Comparison of ENCODE assay signal across 1 cellular context in genomic region chr6:54617730-54618129, GRCh38.
TF ChIP-seq lines count a peak whose summit lies in the region.

No MANE protein-coding gene starts in this region.

TF ChIP-seq in IMR-90, 13 proteins besides CTCF, POLR2A, EP300 and RAD21 (continued from another document):
- TF ChIP-seq BHLHE40 (IDR thresholded peaks at IDR 0.05; ENCODE audit: low read depth, low read length) = no peak
TF ChIP-seq in IMR-90: peak in this region for 0.
